ENCODE assay signal across 8 cellular contexts in genomic region chr9:96567203-96567700, GRCh38. TPM values are rescaled to one million over a fixed set of nuclear protein-coding genes. Genes with fewer than 3 reads are reported as not detected.
DNase-seq lines count a peak whose midpoint lies in the region; ATAC-seq, FAIRE-seq and TF ChIP-seq lines count a peak whose summit lies in the region.

No MANE protein-coding gene starts in this region.

- peak; percentile 45 for ATAC-seq in GM21825 (IDR thresholded peaks at IDR 0.05; ENCODE audit: unreplicated experiment)

- peaks cover 0 to 38% (median 9%) of the 10 kb centered on the region in 4 donors for H3K4me1 ChIP-seq in tibial artery

- no peak for FAIRE-seq in GM12891 (lab: Jason Lieb, UNC)

- no peaks in the 10 kb centered on the region for H3K27me3 ChIP-seq in tibial artery

- no peak for TF ChIP-seq CTCF in cardiac fibroblast (IDR thresholded peaks at IDR 0.05; ENCODE audit: low read depth, low read length)
- no peak for TF ChIP-seq CTCF in lower leg skin (IDR thresholded peaks at IDR 0.05)
- no peak for TF ChIP-seq CTCF in tibial artery (IDR thresholded peaks at IDR 0.05)

- peak overlapping the region; percentile 94 to 97 for H3K27ac ChIP-seq in tibial artery

- DNase-seq in GM12891 (ENCODE audit: insufficient read length, low spot score) (peak; percentile 40), LHCN-M2 (ENCODE audit: low read depth) (peak; percentile 23), cardiac fibroblast (ENCODE audit: low read depth in 2 of 2) (peak; percentile 39 to 43), lower leg skin (ENCODE audit: low spot score in 2 of 2) (no peak), tibial artery (no peak), SIG-M5 (lab: John Stamatoyannopoulos, UW) (no peak), retina (no peak)

- H3K4me3 ChIP-seq in cardiac fibroblast (replicated peaks in 1 of 2; ENCODE audit: low read depth in 2 of 2, low read length in 2 of 2) (peak overlapping the region; percentile 67 to 70), lower leg skin (ENCODE audit: low read depth, poor library complexity, severe bottlenecking) (peak overlapping the region; percentile 54), tibial artery (peak overlapping the region; percentile 77 to 91)

- WGBS in lower leg skin, 2 donors, result 2 to 6% methylated on average over 13 to 20 of the region's 20 CpGs

- peaks cover under 1 to 4% (median 3%) of the 10 kb centered on the region in 3 donors for H3K36me3 ChIP-seq in tibial artery

- no peaks in the 10 kb centered on the region for H3K9me3 ChIP-seq in tibial artery

- intact Hi-C loops in lower leg skin (cut with DNase I; ENCODE audit: low total_unique reads) (no loop called here), tibial artery (cut with DNase I; ENCODE audit: low total_unique reads) (loop anchor here (2.0 to 10.0 kb wide), 4 partner anchors 45 to 152 kb away; partner anchors contain the start of genes HABP4 and ZNF367)

- TF ChIP-seq POLR2A in GM12891 (IDR thresholded peaks at IDR 0.05; ENCODE audit: low read depth, low read length) (no peak), lower leg skin (IDR thresholded peaks at IDR 0.05) (no peak)

TF ChIP-seq in GM12891, 5 proteins besides CTCF, POLR2A, EP300 and RAD21:
- TF ChIP-seq SPI1 (IDR thresholded peaks at IDR 0.05; ENCODE audit: low read depth, low read length), result no peak

RNA-seq across cellular contexts. Expression of gene CDC14B, which starts 52.4 kb away (rescaled TPM):
- polyA plus RNA-seq in GM12891 (2012; ENCODE audit: low read depth, missing spikeins), result 0.19 TPM
- total RNA-seq in LHCN-M2 (2014; rRNA removed) (10.8 and 12.6 TPM in 2 replicates), lower leg skin (10 to 100 TPM in 1 of 4 donors, 1 to 10 TPM in 3; 5.8 to 10.9 (median 8.0) TPM)
- 4.8 TPM for polyA plus RNA-seq in LHCN-M2 (2012)

Comparison
In these comparisons a context has a peak if more than half of its experiments do, and no peak if none do; other contexts are left out.
1. DNase-seq: peak in GM12891 (single experiment), LHCN-M2 (single experiment) and cardiac fibroblast (2 of 2); none in lower leg skin (0 of 2), tibial artery (0 of 2), SIG-M5 (single experiment) and retina (single experiment).
2. Peak in every context shown above with its lines, with median percentiles within 50 percentile points of each other: H3K4me3 ChIP-seq.